ENCODE assay signal across 1 cellular context in the genomic region with DNA sequence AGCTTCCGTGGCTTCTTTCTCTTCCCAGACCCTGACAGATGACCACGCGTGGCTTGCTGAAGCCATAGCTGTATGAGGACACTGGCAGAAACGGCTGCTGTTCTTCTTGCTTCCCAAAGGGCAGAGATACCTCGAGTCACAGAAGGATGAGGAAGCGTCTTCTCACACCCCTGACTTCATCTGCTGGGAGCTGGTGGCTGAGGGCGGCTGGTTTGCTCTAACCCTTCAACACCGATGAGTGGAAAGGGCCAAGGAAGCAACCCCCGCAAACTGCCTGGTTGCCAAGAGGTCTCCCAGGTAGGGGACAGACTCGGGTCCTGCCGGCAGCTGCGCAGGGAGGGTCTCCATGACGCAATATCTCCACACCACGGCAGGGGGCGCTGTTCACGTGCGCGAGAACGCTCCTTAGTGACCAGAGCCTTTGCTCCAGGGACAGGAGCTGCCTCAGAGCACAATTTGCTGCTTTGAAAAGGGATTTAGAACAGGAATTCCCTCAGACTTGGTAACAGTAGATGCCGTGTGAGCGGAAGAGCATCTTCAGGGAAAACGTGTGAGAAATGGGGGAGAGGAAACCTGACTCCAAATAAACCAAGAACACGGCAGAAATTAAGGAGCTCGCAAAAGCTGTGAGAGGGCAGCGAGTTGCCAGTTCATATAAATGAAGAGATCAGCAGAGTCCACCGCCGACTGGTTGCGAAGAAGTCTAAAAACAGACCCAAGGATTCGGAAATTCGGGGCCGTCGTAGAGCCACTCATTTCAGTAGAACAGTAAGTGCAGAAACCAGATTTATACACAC.
TF ChIP-seq lines count a peak whose summit lies in the region.

No MANE protein-coding gene starts in this region.

TF ChIP-seq in GM12878, 131 proteins besides CTCF, POLR2A, EP300 and RAD21 (continued from another document):
- TF ChIP-seq, protein P1, sequence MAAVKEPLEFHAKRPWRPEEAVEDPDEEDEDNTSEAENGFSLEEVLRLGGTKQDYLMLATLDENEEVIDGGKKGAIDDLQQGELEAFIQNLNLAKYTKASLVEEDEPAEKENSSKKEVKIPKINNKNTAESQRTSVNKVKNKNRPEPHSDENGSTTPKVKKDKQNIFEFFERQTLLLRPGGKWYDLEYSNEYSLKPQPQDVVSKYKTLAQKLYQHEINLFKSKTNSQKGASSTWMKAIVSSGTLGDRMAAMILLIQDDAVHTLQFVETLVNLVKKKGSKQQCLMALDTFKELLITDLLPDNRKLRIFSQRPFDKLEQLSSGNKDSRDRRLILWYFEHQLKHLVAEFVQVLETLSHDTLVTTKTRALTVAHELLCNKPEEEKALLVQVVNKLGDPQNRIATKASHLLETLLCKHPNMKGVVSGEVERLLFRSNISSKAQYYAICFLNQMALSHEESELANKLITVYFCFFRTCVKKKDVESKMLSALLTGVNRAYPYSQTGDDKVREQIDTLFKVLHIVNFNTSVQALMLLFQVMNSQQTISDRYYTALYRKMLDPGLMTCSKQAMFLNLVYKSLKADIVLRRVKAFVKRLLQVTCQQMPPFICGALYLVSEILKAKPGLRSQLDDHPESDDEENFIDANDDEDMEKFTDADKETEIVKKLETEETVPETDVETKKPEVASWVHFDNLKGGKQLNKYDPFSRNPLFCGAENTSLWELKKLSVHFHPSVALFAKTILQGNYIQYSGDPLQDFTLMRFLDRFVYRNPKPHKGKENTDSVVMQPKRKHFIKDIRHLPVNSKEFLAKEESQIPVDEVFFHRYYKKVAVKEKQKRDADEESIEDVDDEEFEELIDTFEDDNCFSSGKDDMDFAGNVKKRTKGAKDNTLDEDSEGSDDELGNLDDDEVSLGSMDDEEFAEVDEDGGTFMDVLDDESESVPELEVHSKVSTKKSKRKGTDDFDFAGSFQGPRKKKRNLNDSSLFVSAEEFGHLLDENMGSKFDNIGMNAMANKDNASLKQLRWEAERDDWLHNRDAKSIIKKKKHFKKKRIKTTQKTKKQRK (IDR thresholded peaks at IDR 0.05; ENCODE audit: low read depth, low read length): no peak
